In the genomic region with DNA sequence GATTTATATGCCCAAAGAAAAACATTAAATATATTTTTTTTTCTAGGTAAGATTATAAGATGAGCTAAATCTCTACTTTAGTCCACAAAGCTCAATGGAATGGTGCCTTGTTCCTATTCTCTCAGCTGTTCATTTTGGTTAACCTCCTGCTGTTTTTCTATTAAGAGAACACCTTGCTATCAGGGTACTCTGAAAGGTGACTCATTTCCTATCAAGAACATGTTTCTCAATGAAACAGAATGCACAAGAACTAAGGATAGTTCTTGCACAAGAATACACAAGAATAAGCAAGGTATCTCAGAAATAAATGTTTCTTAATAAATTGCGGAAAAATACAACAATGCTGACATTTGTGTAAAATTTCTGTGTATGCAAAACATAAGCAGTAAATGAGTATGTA, we compare ENCODE assay signal across 1 cellular context.
TF ChIP-seq lines count a peak whose summit lies in the region.

No MANE protein-coding gene starts in this region.

TF ChIP-seq in H1, 55 proteins besides CTCF, POLR2A, EP300 and RAD21:
- TF ChIP-seq KDM5A (IDR thresholded peaks at IDR 0.05; ENCODE audit: low read length) (no peak), JUND (IDR thresholded peaks at IDR 0.05; ENCODE audit: low read length) (peak; percentile 36; the same call in 1 of the 2 replicates)
